14 cellular contexts compared by ENCODE assay signal in the genomic region with DNA sequence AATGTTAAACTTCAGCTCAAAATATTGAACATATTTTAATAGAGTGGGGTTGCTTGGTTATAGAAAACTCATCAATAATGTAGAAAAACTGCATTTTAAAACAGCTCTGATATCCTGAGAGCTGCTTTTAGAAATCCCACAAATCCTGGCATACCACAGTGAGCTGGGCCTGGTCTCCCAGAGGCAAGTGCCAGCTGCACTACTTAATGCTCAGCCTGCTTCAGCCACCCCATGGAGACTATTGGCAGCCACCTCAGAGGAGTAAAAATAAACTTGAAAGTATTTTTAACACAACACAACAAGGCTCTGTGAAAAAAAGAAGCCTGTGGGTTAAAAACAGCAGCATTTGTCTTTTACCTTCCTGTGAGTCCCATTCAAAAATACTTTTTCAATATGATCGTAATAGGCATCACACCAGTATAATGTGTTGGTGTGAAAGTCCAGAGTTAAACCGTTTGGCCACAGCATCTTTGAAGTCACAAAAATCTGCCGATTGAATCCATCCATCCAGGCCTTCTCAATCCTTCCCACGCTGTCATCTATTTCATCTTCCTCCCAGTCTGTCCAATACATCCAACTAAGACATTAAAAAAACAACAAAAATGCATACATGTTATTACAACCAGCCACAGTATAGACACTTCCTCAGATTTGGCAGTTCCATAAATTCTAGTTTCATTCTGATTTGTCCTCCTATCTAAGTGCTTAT.
A peak's percentile ranks its signal among the peaks of the same experiment; 100 is the strongest.
DNase-seq lines count a peak whose midpoint lies in the region; TF ChIP-seq lines count a peak whose summit lies in the region.
"Had no signal": no experiment of that assay in that cellular context is flagged by ENCODE, and none has a peak within 500 bp of the region (broad histone marks: within the 10 kb centered on the region; RNA-seq: fewer than 3 reads in every experiment).

No MANE protein-coding gene starts in this region.

- DNase-seq in EH (ENCODE audit: low read depth): peak; percentile 30
- peak; percentile 13 for DNase-seq in WERI-Rb-1
- peak; percentile 3 to 76 (median 42) for DNase-seq in head of caudate nucleus
- peak in 38 of 56 donors; percentile 0 to 68 (median 16) for DNase-seq in nucleus accumbens (lab: John Stamatoyannopoulos, UW)
- DNase-seq in stimulated activated CD4-positive, alpha-beta T cell treated with anti-CD3 and anti-CD28 coated beads, Interleukin-4, amount 100 ng/mL, for 4 hours: no peak
- no peak for DNase-seq in activated CD4-positive, alpha-beta T cell treated with anti-CD3 and anti-CD28 coated beads for 1 hour
- DNase-seq in NCI-H774 (lab: John Stamatoyannopoulos, UW): no peak
- DNase-seq in CD1c-positive myeloid dendritic cell (ENCODE audit: extremely low spot score): no peak
- DNase-seq: activated CD4-positive, alpha-beta memory T cell treated with anti-CD3 and anti-CD28 coated beads, Interleukin-2, amount 10 ng/mL, durations not matched to agents 7 days and 5 days; activated naive CD8-positive, alpha-beta T cell treated with anti-CD3 and anti-CD28 coated beads for 36 hours; DMS153; natural killer cell; NCI-H524 treated with DMSO at 0.1 percent for 48 hours; stimulated activated naive B cell treated with anti-CD40 and anti-IgM and Interleukin-4, amounts not matched to agents 10 μg/mL and 1 μg/mL and 100 μg/mL, for 72 hours had no signal

- H3K9me3 ChIP-seq in WERI-Rb-1 (ENCODE audit: severe bottlenecking): no peaks in the 10 kb centered on the region

- no peaks in the 10 kb centered on the region for H3K27me3 ChIP-seq in WERI-Rb-1 (ENCODE audit: insufficient read depth, low read depth, severe bottlenecking)

- intact Hi-C loops in head of caudate nucleus (cut with DNase I): no loop called here

- no peak overlapping the region for H3K27ac ChIP-seq in WERI-Rb-1

- H3K36me3 ChIP-seq in WERI-Rb-1: no peaks in the 10 kb centered on the region

- no peak overlapping the region for H3K4me3 ChIP-seq in WERI-Rb-1 (ENCODE audit: low read depth, low read length)

- TF ChIP-seq CTCF in WERI-Rb-1 (IDR thresholded peaks at IDR 0.05; ENCODE audit: low read depth, low read length): no peak

Comparison
In these comparisons a context has a peak if more than half of its experiments do, and no peak if none do; other contexts are left out.
1. DNase-seq: peak in EH (single experiment), WERI-Rb-1 (single experiment), head of caudate nucleus (42 of 42) and nucleus accumbens (38 of 56); none in stimulated activated CD4-positive, alpha-beta T cell treated with anti-CD3 and anti-CD28 coated beads, Interleukin-4, amount 100 ng/mL, for 4 hours (0 of 2), activated CD4-positive, alpha-beta T cell treated with anti-CD3 and anti-CD28 coated beads for 1 hour (single experiment), NCI-H774 (single experiment) and CD1c-positive myeloid dendritic cell (single experiment).